Comparison of ENCODE assay signal across 8 cellular contexts in the genomic region with DNA sequence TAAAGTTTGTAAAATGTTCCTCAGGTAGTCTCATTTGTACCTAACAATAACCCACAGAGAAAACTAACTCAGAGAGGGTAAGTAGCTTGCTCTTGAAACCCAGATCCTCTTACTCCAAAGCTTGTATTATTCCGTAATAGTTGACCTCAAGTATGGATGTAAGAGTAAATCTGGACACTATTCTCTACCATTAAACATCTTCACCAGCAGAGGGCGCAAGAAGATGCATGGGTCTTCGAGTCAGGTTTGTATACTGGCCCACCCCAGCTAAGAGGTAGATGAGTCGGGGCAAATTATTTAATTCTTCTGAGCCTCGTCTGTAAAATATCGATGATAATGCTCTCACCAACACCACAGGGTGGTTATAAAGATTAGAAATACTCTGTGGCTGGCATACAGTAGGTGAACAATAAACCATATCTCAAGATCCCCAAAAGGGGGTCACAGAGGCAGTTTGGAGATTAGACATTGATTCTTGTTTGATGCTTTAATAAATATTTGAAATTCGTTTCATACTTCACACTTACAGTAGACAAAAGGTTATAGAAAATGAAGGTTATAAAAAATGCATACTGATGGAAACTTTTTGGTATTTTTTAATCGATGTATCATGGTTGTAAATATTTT.
DNase-seq lines count a peak whose midpoint lies in the region; ATAC-seq and TF ChIP-seq lines count a peak whose summit lies in the region.

No MANE protein-coding gene starts in this region.

- no peaks in the 10 kb centered on the region for H3K27me3 ChIP-seq in brain microvascular endothelial cell (replicated peaks)

- no peak overlapping the region for H3K27ac ChIP-seq in brain microvascular endothelial cell

- H3K4me1 Mint-ChIP-seq in stimulated activated memory B cell treated with anti-CD40 and anti-IgM and Interleukin-4, amounts not matched to agents 10 μg/mL and 1 μg/mL and 100 μg/mL, for 72 hours = peaks cover 28% of the 10 kb centered on the region

- DNase-seq in NOMO-1 treated with DMSO at 0.1 percent for 48 hours (lab: John Stamatoyannopoulos, UW; ENCODE audit: unreplicated experiment) = peak; percentile 56
- DNase-seq in NOMO-1 treated with dmso at 0.1 percent for 144 hours (lab: John Stamatoyannopoulos, UW; ENCODE audit: unreplicated experiment) = no peak
- DNase-seq in NCI-H128 (lab: John Stamatoyannopoulos, UW; ENCODE audit: unreplicated experiment) = peak; percentile 87
- peak in 3 of 5 experiments; percentile 30 to 79 (median 39) for DNase-seq in T-helper 2 cell
- DNase-seq in brain microvascular endothelial cell = peak; percentile 87
- DNase-seq in islet precursor cell = peak; percentile 71
- peak; percentile 60 to 68 for DNase-seq in stimulated activated CD4-positive, alpha-beta T cell treated with anti-CD3 and anti-CD28 coated beads, Interleukin-2, amount 100 ng/mL, for 48 hours

- H3K4me3 Mint-ChIP-seq in stimulated activated memory B cell treated with anti-CD40 and anti-IgM and Interleukin-4, amounts not matched to agents 10 μg/mL and 1 μg/mL and 100 μg/mL, for 72 hours = no peak overlapping the region

- no peak overlapping the region for H3K27ac Mint-ChIP-seq in stimulated activated memory B cell treated with anti-CD40 and anti-IgM and Interleukin-4, amounts not matched to agents 10 μg/mL and 1 μg/mL and 100 μg/mL, for 72 hours

- TF ChIP-seq CTCF in brain microvascular endothelial cell (IDR thresholded peaks at IDR 0.05; ENCODE audit: low read depth, low read length, missing control alignments) = peak; percentile 73

- no peak overlapping the region for H3K4me3 ChIP-seq in brain microvascular endothelial cell (ENCODE audit: low read depth, low read length)

- H3K36me3 ChIP-seq in brain microvascular endothelial cell (replicated peaks) = no peaks in the 10 kb centered on the region

- in situ Hi-C loops in brain microvascular endothelial cell (cut with HindIII; ENCODE audit: low pct_ligation_motif_present, low sequenced_read_pairs) = no loop called here

- peaks cover 28% of the 10 kb centered on the region for H3K27me3 Mint-ChIP-seq in stimulated activated memory B cell treated with anti-CD40 and anti-IgM and Interleukin-4, amounts not matched to agents 10 μg/mL and 1 μg/mL and 100 μg/mL, for 72 hours

- ATAC-seq in stimulated activated memory B cell treated with anti-CD40 and anti-IgM and Interleukin-4, amounts not matched to agents 10 μg/mL and 1 μg/mL and 100 μg/mL, for 72 hours = no peak

- H3K36me3 Mint-ChIP-seq in stimulated activated memory B cell treated with anti-CD40 and anti-IgM and Interleukin-4, amounts not matched to agents 10 μg/mL and 1 μg/mL and 100 μg/mL, for 72 hours = no peaks in the 10 kb centered on the region

- H3K9me3 Mint-ChIP-seq in stimulated activated memory B cell treated with anti-CD40 and anti-IgM and Interleukin-4, amounts not matched to agents 10 μg/mL and 1 μg/mL and 100 μg/mL, for 72 hours = no peaks in the 10 kb centered on the region
